ENCODE assay signal across 28 cellular contexts in genomic region chr2:31134450-31134849, GRCh38. TPM values are rescaled to one million over a fixed set of nuclear protein-coding genes. Genes with fewer than 3 reads are reported as not detected.
"Had no signal": no experiment of that assay in that cellular context is flagged by ENCODE, and none has a peak within 500 bp of the region (broad histone marks: within the 10 kb centered on the region; RNA-seq: fewer than 3 reads in every experiment).

No MANE protein-coding gene starts in this region.

- H3K4me3 ChIP-seq: left lung, lower lobe of right lung, mucosa of descending colon, ovary, right atrium auricular region, right lobe of liver, smooth muscle cell, stomach, testis, thyroid gland, transverse colon, upper lobe of left lung, vagina had no signal

- H3K27ac ChIP-seq: left lung, lower lobe of right lung, ovary, right atrium auricular region, right lobe of liver, stomach, testis, thyroid gland, transverse colon, upper lobe of left lung, vagina had no signal

- H3K27me3 ChIP-seq: ovary, testis, thyroid gland, vagina had no signal

- H3K4me2 ChIP-seq: smooth muscle cell had no signal

- DNase-seq: hippocampal formation; kidney glomerular epithelial cell; left colon; left lung; lower lobe of right lung; mammary epithelial cell; mesendoderm; midbrain; mucosa of descending colon; naive thymus-derived CD4-positive, alpha-beta T cell; ovary; right lobe of liver; stimulated activated CD4-positive, alpha-beta T cell treated with anti-CD3 and anti-CD28 coated beads, Interleukin-1b, Interleukin-23, amount 100 ng/mL, for 48 hours; stimulated activated CD4-positive, alpha-beta T cell treated with anti-CD3 and anti-CD28 coated beads, Interleukin-2, amount 100 ng/mL, for 48 hours; stimulated activated CD4-positive, alpha-beta T cell treated with anti-CD3 and anti-CD28 coated beads, Interleukin-4, amount 100 ng/mL, for 4 hours; stimulated activated CD8-positive, alpha-beta memory T cell treated with anti-CD3 and anti-CD28 coated beads, Interleukin-4, amount 100 ng/mL, for 48 hours; stimulated activated naive B cell treated with anti-CD40 and anti-IgM and Interleukin-4, amounts not matched to agents 10 μg/mL and 1 μg/mL and 100 μg/mL, for 72 hours; stimulated activated naive CD8-positive, alpha-beta T cell treated with anti-CD3 and anti-CD28 coated beads, Interleukin-15, Interleukin-2, amounts not matched to agents 100 U/mL and 50 U/mL, for 24 hours; stomach; testis; thyroid gland; transverse colon; upper lobe of left lung had no signal

- H3K36me3 ChIP-seq: left lung, lower lobe of right lung, ovary, right atrium auricular region, right lobe of liver, stomach, thyroid gland, transverse colon, upper lobe of left lung, vagina had no signal

- H3K9me3 ChIP-seq: left lung, lower lobe of right lung, mucosa of descending colon, ovary, right atrium auricular region, right lobe of liver, stomach, testis, thyroid gland, transverse colon, upper lobe of left lung, vagina had no signal

- H3K4me1 ChIP-seq: testis had no signal

RNA-seq across cellular contexts. Expression of gene GALNT14, which starts 3.8 kb away (rescaled TPM):
- total RNA-seq: myocyte, pulmonary artery endothelial cell had no signal
- polyA plus RNA-seq: naive thymus-derived CD4-positive, alpha-beta T cell had no signal
